ENCODE assay signal across 20 cellular contexts in genomic region chr1:67468066-67468718, GRCh38. TPM values are rescaled to one million over a fixed set of nuclear protein-coding genes. Genes with fewer than 3 reads are reported as not detected.
DNase-seq lines count a peak whose midpoint lies in the region; ATAC-seq and TF ChIP-seq lines count a peak whose summit lies in the region.
"Had no signal": no experiment of that assay in that cellular context is flagged by ENCODE, and none has a peak within 500 bp of the region (broad histone marks: within the 10 kb centered on the region; RNA-seq: fewer than 3 reads in every experiment).

No MANE protein-coding gene starts in this region.

- 40 to 54% methylated on average over 4 of the region's 4 CpGs for WGBS in aorta, 2 donors

- ATAC-seq in aorta (ENCODE audit: low FRiP score) (peak; percentile 11), GM18505 (IDR thresholded peaks at IDR 0.05; ENCODE audit: unreplicated experiment) (no peak)

- H3K27me3 ChIP-seq in adipocyte (replicated peaks; ENCODE audit: control insufficient read depth, insufficient read depth, low read length) = peaks cover 12% of the 10 kb centered on the region
- H3K27me3 ChIP-seq in aorta (ENCODE audit: control insufficient read depth in 1 of 2, insufficient read depth in 2 of 2, low read length in 1 of 2) = no peaks in the 10 kb centered on the region
- H3K27me3 ChIP-seq: SJSA1, tibial nerve had no signal

- H3K4me1 ChIP-seq in adipocyte (ENCODE audit: control insufficient read depth, insufficient read depth, low read length) (no peaks in the 10 kb centered on the region), aorta (ENCODE audit: control insufficient read depth in 1 of 2, insufficient read depth in 2 of 2, low read length in 2 of 2) (peaks cover 0 to 2% of the 10 kb centered on the region in 2 donors)
- H3K4me1 ChIP-seq: SJSA1, tibial nerve had no signal

- H3K4me3 ChIP-seq in adipocyte (ENCODE audit: low read length) (no peak overlapping the region), aorta (ENCODE audit: low read length in 2 of 2) (no peak overlapping the region)
- H3K4me3 ChIP-seq: SJSA1, smooth muscle cell, tibial nerve had no signal

- DNase-seq in NCI-H82 (lab: John Stamatoyannopoulos, UW) (peak; percentile 9), NCI-H82 treated with DMSO at 0.1 percent for 48 hours (lab: John Stamatoyannopoulos, UW; ENCODE audit: unreplicated experiment) (no peak), adipocyte (ENCODE audit: low read depth) (peak; percentile 34), lung microvascular endothelial cell (ENCODE audit: low read depth in 2 of 2) (peak; percentile 53 to 82), aorta (peak in 1 of 2 donors; percentile 50), iPS-NIHi7 (ENCODE audit: extremely low spot score) (no peak), D341Med (ENCODE audit: low spot score) (no peak)
- DNase-seq: activated CD4-positive, alpha-beta T cell treated with anti-CD3 and anti-CD28 coated beads for 4 hours; activated CD8-positive, alpha-beta memory T cell treated with anti-CD3 and anti-CD28 coated beads, Interleukin-2, amount 50 U/mL, for 4 hours; activated gamma-delta T cell treated with Interleukin-2 at 50 U/mL for 16 hours; DMS53; head of caudate nucleus; islet precursor cell; NCI-H146; NCI-H345 had no signal

- H3K27ac ChIP-seq in aorta (ENCODE audit: low read depth in 1 of 2, low read length in 2 of 2) = no peak overlapping the region
- H3K27ac ChIP-seq: 22Rv1, SJSA1, tibial nerve had no signal

- H3K36me3 ChIP-seq in adipocyte (ENCODE audit: control insufficient read depth, insufficient read depth, low read length, severe bottlenecking) = no peaks in the 10 kb centered on the region
- no peaks in the 10 kb centered on the region for H3K36me3 ChIP-seq in aorta (ENCODE audit: control insufficient read depth in 1 of 2, insufficient read depth in 2 of 2, low read length in 1 of 2)
- H3K36me3 ChIP-seq: SJSA1, tibial nerve had no signal

- intact Hi-C loops in aorta (cut with DNase I) = no loop called here

- H3K9me3 ChIP-seq in adipocyte (ENCODE audit: control insufficient read depth, low read length) (no peaks in the 10 kb centered on the region), aorta (ENCODE audit: control insufficient read depth, low read length) (no peaks in the 10 kb centered on the region)
- H3K9me3 ChIP-seq: SJSA1, tibial nerve had no signal

- TF ChIP-seq POLR2A in GM18505 (IDR thresholded peaks at IDR 0.05; ENCODE audit: borderline replicate concordance, extremely low read depth, insufficient read depth, insufficient read length) = no peak

- no peak overlapping the region for H3K9ac ChIP-seq in adipocyte (ENCODE audit: low read length)

RNA-seq across cellular contexts. Expression of gene SERBP1, which starts 38.0 kb away (rescaled TPM):
- total RNA-seq in lung microvascular endothelial cell (112 and 120 TPM in 2 replicates), aorta (100 to 1,000 TPM; 153 to 157 TPM)
- polyA plus RNA-seq in aorta = 100 to 1,000 TPM; 104 to 142 TPM

Comparison
In these comparisons a context has a peak if more than half of its experiments do, and no peak if none do; other contexts are left out.
1. DNase-seq: peak in NCI-H82 (single experiment), adipocyte (single experiment) and lung microvascular endothelial cell (2 of 2); none in NCI-H82 treated with DMSO at 0.1 percent for 48 hours (single experiment), iPS-NIHi7 (single experiment) and D341Med (single experiment).